In the genomic region with DNA sequence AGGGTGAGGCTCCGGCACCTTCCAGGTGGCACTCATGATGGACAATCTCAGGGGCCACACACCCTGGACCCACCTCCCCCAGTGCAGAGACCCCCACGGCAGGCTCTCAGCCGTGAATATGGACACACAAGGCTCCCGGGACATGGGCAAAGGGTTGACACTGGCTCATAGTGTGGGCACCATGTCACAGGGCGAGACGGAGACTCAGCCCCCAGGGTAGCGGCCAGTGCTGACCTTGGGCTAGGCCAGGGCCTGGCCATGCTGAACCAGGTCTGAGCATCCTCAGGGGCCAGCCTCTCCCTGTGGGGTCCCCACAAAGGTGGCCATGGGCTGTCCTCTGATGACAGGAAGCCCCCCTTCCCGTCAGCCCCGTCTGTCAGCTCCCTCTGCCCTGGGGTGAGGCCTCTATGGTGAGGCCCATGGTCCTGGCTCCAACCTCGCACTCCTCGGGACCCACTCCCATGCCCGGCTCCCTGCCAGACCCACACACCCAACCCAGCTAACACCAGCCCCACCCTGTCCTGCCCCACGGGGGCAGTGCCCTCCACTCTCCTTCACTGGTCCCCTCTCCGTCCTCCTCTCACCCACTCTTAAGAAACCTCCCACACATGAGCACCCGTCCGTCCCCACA, we compare ENCODE assay signal across 16 cellular contexts. TPM values are rescaled to one million over a fixed set of nuclear protein-coding genes. Genes with fewer than 3 reads are reported as not detected.
DNase-seq lines count a peak whose midpoint lies in the region; ATAC-seq, FAIRE-seq and TF ChIP-seq lines count a peak whose summit lies in the region.
"Had no signal": no experiment of that assay in that cellular context is flagged by ENCODE, and none has a peak within 500 bp of the region (broad histone marks: within the 10 kb centered on the region; RNA-seq: fewer than 3 reads in every experiment).

No MANE protein-coding gene starts in this region.

- DNase-seq in cardiac septum (ENCODE audit: low spot score) (peak; percentile 58), left ventricle myocardium superior (no peak), bronchial epithelial cell (ENCODE audit: low read depth) (no peak), mucosa of descending colon (peak in 2 of 3 donors; percentile 21 to 35), ureter (ENCODE audit: low spot score) (peak; percentile 38), GM03348 (ENCODE audit: low spot score) (no peak)
- DNase-seq: esophagus squamous epithelium, GF-D8, KG1, NCI-H524 treated with DMSO at 0.1 percent for 48 hours had no signal

- TF ChIP-seq CTCF in bronchial epithelial cell (IDR thresholded peaks at IDR 0.05; ENCODE audit: insufficient read depth, low read length, severe bottlenecking) (no peak), mucosa of descending colon (IDR thresholded peaks at IDR 0.05) (no peak)

- H3K4me3 ChIP-seq in bronchial epithelial cell (ENCODE audit: low read depth, low read length) (no peak overlapping the region), mucosa of descending colon (no peak overlapping the region)
- H3K4me3 ChIP-seq: body of pancreas, esophagus squamous epithelium, gastrocnemius medialis, vagina had no signal

- H3K4me1 ChIP-seq in mucosa of descending colon (ENCODE audit: low read depth): no peaks in the 10 kb centered on the region
- H3K4me1 ChIP-seq: body of pancreas, esophagus squamous epithelium, gastrocnemius medialis, vagina had no signal

- intact Hi-C loops in cardiac septum (cut with DNase I): no loop called here
- intact Hi-C loops in left ventricle myocardium superior (cut with micrococcal nuclease): no loop called here
- intact Hi-C loops in mucosa of descending colon (cut with DNase I, micrococcal nuclease): no loop called here

- no peaks in the 10 kb centered on the region for H3K27me3 ChIP-seq in bronchial epithelial cell (ENCODE audit: control insufficient read depth, insufficient read depth, low read length)
- H3K27me3 ChIP-seq: body of pancreas, gastrocnemius medialis, vagina had no signal

- no peaks in the 10 kb centered on the region for H3K9me3 ChIP-seq in mucosa of descending colon
- H3K9me3 ChIP-seq: body of pancreas, esophagus squamous epithelium, gastrocnemius medialis, vagina had no signal

- H3K36me3 ChIP-seq in bronchial epithelial cell (ENCODE audit: control insufficient read depth, insufficient read depth, low read length) (no peaks in the 10 kb centered on the region), mucosa of descending colon (ENCODE audit: low read depth) (no peaks in the 10 kb centered on the region)
- H3K36me3 ChIP-seq: esophagus squamous epithelium, gastrocnemius medialis, vagina had no signal

- ATAC-seq in left ventricle myocardium superior (no peak), mucosa of descending colon (no peak), GM21723 (IDR thresholded peaks at IDR 0.05; ENCODE audit: unreplicated experiment) (no peak)

- peak; percentile 50 for FAIRE-seq in bronchial epithelial cell (lab: Jason Lieb, UNC)
- FAIRE-seq: colon had no signal

RNA-seq across cellular contexts. Expression of a gene that starts 19.0 kb away (rescaled TPM):
- 3.0 TPM for total RNA-seq in cardiac septum
- 9.1 TPM for total RNA-seq in left ventricle myocardium superior
- total RNA-seq in bronchial epithelial cell: 5.0 and 52.6 TPM in 2 replicates
- 1 to 10 TPM; 4.9 to 7.5 (median 5.3) TPM for total RNA-seq in mucosa of descending colon
- 12.4 TPM for total RNA-seq in ureter
- total RNA-seq: activated CD8-positive, alpha-beta T cell treated with anti-CD3 and anti-CD28 coated beads for 36 hours had no signal

RNA-seq across cellular contexts. Expression of a gene that starts 48.9 kb away (rescaled TPM):
- total RNA-seq in cardiac septum (7.6 TPM), left ventricle myocardium superior (11.2 TPM), bronchial epithelial cell (1.8 and 7.9 TPM in 2 replicates), mucosa of descending colon (1 to 10 TPM in 1 of 3 donors, under 1 TPM in 2; 0.39 to 1.7 (median 0.55) TPM), ureter (1.7 TPM)

Comparison
In these comparisons a context has a peak if more than half of its experiments do, and no peak if none do; other contexts are left out.
1. DNase-seq: peak in cardiac septum (single experiment), mucosa of descending colon (2 of 3) and ureter (single experiment); none in left ventricle myocardium superior (single experiment), bronchial epithelial cell (single experiment) and GM03348 (single experiment).